1 cellular context compared by ENCODE assay signal in the genomic region with DNA sequence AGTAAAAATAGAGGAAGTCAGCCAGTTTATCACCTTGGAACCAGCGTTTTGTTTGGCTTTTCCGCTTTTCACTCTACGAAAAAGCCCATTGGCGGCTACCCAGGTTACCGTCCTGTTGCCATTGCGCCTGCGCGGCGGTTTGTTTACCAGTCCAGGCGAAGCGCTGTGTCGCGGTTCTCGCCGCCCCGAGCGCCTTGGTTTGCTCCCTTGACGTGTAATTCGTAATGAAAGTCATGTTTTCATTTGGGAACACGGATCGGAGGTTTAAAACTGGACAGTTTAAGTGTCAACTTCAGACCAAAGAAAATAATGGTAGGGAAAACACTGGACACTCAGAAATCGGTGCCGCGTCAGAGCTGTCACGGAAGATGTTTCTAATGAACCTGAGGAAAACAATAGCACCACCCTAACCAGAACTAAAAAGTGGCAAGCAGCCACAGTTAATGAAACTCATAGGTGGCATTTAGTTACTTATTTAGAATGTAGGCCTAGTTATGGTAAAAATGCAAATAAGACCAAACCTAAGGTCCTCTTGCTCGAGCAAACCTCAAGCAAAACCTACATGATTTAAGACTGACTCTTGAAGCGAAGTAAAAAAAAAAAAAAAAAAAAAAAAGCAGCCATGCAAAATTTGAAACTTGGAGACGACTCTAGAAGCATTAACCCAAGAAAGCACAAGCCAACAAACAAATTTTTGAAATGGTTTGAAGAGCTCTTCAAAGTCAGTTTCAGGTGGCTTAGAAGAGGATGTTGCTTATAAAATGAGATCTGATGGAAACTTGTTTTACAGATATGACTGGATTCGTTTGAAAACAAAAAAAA.
A peak's percentile ranks its signal among the peaks of the same experiment; 100 is the strongest.
TF ChIP-seq lines count a peak whose summit lies in the region.

No MANE protein-coding gene starts in this region.

TF ChIP-seq in K562, 482 proteins besides CTCF, POLR2A, EP300 and RAD21 (continued from another document and continues in another):
- TF ChIP-seq, protein P1, sequence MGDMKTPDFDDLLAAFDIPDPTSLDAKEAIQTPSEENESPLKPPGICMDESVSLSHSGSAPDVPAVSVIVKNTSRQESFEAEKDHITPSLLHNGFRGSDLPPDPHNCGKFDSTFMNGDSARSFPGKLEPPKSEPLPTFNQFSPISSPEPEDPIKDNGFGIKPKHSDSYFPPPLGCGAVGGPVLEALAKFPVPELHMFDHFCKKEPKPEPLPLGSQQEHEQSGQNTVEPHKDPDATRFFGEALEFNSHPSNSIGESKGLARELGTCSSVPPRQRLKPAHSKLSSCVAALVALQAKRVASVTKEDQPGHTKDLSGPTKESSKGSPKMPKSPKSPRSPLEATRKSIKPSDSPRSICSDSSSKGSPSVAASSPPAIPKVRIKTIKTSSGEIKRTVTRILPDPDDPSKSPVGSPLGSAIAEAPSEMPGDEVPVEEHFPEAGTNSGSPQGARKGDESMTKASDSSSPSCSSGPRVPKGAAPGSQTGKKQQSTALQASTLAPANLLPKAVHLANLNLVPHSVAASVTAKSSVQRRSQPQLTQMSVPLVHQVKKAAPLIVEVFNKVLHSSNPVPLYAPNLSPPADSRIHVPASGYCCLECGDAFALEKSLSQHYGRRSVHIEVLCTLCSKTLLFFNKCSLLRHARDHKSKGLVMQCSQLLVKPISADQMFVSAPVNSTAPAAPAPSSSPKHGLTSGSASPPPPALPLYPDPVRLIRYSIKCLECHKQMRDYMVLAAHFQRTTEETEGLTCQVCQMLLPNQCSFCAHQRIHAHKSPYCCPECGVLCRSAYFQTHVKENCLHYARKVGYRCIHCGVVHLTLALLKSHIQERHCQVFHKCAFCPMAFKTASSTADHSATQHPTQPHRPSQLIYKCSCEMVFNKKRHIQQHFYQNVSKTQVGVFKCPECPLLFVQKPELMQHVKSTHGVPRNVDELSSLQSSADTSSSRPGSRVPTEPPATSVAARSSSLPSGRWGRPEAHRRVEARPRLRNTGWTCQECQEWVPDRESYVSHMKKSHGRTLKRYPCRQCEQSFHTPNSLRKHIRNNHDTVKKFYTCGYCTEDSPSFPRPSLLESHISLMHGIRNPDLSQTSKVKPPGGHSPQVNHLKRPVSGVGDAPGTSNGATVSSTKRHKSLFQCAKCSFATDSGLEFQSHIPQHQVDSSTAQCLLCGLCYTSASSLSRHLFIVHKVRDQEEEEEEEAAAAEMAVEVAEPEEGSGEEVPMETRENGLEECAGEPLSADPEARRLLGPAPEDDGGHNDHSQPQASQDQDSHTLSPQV (IDR thresholded peaks at IDR 0.05) = 0 out of 2 replicates have a peak, but pooled peaks have one; percentile 9
- TF ChIP-seq ZNF384 (IDR thresholded peaks at IDR 0.05; ENCODE audit: low read depth, low read length) = peak; percentile 76
- TF ChIP-seq FOXJ3 (CRISPR knock-in tag; IDR thresholded peaks at IDR 0.05) = no peak
- 0 out of 2 replicates have a peak, but pooled peaks have one; percentile 11 for TF ChIP-seq DPF2 (IDR thresholded peaks at IDR 0.05)
- TF ChIP-seq, protein P2, sequence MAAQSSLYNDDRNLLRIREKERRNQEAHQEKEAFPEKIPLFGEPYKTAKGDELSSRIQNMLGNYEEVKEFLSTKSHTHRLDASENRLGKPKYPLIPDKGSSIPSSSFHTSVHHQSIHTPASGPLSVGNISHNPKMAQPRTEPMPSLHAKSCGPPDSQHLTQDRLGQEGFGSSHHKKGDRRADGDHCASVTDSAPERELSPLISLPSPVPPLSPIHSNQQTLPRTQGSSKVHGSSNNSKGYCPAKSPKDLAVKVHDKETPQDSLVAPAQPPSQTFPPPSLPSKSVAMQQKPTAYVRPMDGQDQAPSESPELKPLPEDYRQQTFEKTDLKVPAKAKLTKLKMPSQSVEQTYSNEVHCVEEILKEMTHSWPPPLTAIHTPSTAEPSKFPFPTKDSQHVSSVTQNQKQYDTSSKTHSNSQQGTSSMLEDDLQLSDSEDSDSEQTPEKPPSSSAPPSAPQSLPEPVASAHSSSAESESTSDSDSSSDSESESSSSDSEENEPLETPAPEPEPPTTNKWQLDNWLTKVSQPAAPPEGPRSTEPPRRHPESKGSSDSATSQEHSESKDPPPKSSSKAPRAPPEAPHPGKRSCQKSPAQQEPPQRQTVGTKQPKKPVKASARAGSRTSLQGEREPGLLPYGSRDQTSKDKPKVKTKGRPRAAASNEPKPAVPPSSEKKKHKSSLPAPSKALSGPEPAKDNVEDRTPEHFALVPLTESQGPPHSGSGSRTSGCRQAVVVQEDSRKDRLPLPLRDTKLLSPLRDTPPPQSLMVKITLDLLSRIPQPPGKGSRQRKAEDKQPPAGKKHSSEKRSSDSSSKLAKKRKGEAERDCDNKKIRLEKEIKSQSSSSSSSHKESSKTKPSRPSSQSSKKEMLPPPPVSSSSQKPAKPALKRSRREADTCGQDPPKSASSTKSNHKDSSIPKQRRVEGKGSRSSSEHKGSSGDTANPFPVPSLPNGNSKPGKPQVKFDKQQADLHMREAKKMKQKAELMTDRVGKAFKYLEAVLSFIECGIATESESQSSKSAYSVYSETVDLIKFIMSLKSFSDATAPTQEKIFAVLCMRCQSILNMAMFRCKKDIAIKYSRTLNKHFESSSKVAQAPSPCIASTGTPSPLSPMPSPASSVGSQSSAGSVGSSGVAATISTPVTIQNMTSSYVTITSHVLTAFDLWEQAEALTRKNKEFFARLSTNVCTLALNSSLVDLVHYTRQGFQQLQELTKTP (IDR thresholded peaks at IDR 0.05; ENCODE audit: low read depth in 1 of 2, partially characterized antibody in 2 of 2) = no peak
- TF ChIP-seq, protein P3, sequence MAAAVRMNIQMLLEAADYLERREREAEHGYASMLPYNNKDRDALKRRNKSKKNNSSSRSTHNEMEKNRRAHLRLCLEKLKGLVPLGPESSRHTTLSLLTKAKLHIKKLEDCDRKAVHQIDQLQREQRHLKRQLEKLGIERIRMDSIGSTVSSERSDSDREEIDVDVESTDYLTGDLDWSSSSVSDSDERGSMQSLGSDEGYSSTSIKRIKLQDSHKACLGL (CRISPR knock-in tag; IDR thresholded peaks at IDR 0.05; ENCODE audit: borderline replicate concordance, poor library complexity, severe bottlenecking) = no peak
- no peak for TF ChIP-seq SNIP1 (IDR thresholded peaks at IDR 0.05; ENCODE audit: low read depth)
- TF ChIP-seq SNRNP70 (optimal IDR thresholded peaks at IDR 0.05; ENCODE audit: low read depth, low read length) = no peak
- no peak for TF ChIP-seq NUFIP1 (IDR thresholded peaks at IDR 0.05; ENCODE audit: partially characterized antibody)
- TF ChIP-seq POLR3A (IDR thresholded peaks at IDR 0.05; ENCODE audit: borderline replicate concordance, extremely low read depth, insufficient read depth, insufficient read length) = no peak
- no peak for TF ChIP-seq RBBP5 (IDR thresholded peaks at IDR 0.05; ENCODE audit: borderline replicate concordance, insufficient read depth, low read length, poor library complexity, severe bottlenecking)
- TF ChIP-seq ZNF146 (CRISPR knock-in tag; IDR thresholded peaks at IDR 0.05; ENCODE audit: unreplicated experiment) = no peak
- TF ChIP-seq, protein P4, sequence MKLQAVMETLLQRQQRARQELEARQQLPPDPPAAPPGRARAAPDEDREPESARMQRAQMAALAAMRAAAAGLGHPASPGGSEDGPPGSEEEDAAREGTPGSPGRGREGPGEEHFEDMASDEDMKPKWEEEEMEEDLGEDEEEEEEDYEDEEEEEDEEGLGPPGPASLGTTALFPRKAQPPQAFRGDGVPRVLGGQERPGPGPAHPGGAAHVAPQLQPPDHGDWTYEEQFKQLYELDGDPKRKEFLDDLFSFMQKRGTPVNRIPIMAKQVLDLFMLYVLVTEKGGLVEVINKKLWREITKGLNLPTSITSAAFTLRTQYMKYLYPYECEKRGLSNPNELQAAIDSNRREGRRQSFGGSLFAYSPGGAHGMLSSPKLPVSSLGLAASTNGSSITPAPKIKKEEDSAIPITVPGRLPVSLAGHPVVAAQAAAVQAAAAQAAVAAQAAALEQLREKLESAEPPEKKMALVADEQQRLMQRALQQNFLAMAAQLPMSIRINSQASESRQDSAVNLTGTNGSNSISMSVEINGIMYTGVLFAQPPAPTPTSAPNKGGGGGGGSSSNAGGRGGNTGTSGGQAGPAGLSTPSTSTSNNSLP (IDR thresholded peaks at IDR 0.05; ENCODE audit: borderline replicate concordance, low read depth, low read length) = no peak
- TF ChIP-seq SRSF9 (IDR thresholded peaks at IDR 0.05; ENCODE audit: borderline replicate concordance, low read depth, low read length) = no peak
- TF ChIP-seq, protein P5, sequence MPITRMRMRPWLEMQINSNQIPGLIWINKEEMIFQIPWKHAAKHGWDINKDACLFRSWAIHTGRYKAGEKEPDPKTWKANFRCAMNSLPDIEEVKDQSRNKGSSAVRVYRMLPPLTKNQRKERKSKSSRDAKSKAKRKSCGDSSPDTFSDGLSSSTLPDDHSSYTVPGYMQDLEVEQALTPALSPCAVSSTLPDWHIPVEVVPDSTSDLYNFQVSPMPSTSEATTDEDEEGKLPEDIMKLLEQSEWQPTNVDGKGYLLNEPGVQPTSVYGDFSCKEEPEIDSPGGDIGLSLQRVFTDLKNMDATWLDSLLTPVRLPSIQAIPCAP (CRISPR knock-in tag; IDR thresholded peaks at IDR 0.05; ENCODE audit: borderline replicate concordance) = no peak
- TF ChIP-seq ESRRB (CRISPR knock-in tag; IDR thresholded peaks at IDR 0.05; ENCODE audit: borderline replicate concordance) = no peak
- no peak for TF ChIP-seq POLR2H (tag; IDR thresholded peaks at IDR 0.05; ENCODE audit: low read depth)
- TF ChIP-seq CBFA2T2 (conservative IDR thresholded peaks at IDR 0.05) = no peak
- no peak for TF ChIP-seq CCNT2 (IDR thresholded peaks at IDR 0.05; ENCODE audit: borderline replicate concordance, extremely low read depth, insufficient read length, low read depth, low read length)
- TF ChIP-seq GTF2E2 (tag; IDR thresholded peaks at IDR 0.05) = 0 out of 2 replicates have a peak, but pooled peaks have one; percentile 47
- TF ChIP-seq ARID1B (IDR thresholded peaks at IDR 0.05) = no peak
- peak; percentile 67; the same call in 1 of the 2 replicates for TF ChIP-seq NFRKB (IDR thresholded peaks at IDR 0.05; ENCODE audit: low read depth)
- no peak for TF ChIP-seq THRAP3 (IDR thresholded peaks at IDR 0.05; ENCODE audit: borderline replicate concordance)
- no peak for TF ChIP-seq ZNF140 (CRISPR knock-in tag; IDR thresholded peaks at IDR 0.05)
- TF ChIP-seq ZBTB17 (CRISPR knock-in tag; IDR thresholded peaks at IDR 0.05) = no peak
- TF ChIP-seq CXXC5 (CRISPR knock-in tag; IDR thresholded peaks at IDR 0.05) = peak; percentile 33; the same call in 1 of the 2 replicates
- TF ChIP-seq, protein P6, sequence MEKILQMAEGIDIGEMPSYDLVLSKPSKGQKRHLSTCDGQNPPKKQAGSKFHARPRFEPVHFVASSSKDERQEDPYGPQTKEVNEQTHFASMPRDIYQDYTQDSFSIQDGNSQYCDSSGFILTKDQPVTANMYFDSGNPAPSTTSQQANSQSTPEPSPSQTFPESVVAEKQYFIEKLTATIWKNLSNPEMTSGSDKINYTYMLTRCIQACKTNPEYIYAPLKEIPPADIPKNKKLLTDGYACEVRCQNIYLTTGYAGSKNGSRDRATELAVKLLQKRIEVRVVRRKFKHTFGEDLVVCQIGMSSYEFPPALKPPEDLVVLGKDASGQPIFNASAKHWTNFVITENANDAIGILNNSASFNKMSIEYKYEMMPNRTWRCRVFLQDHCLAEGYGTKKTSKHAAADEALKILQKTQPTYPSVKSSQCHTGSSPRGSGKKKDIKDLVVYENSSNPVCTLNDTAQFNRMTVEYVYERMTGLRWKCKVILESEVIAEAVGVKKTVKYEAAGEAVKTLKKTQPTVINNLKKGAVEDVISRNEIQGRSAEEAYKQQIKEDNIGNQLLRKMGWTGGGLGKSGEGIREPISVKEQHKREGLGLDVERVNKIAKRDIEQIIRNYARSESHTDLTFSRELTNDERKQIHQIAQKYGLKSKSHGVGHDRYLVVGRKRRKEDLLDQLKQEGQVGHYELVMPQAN (IDR thresholded peaks at IDR 0.05; ENCODE audit: borderline replicate concordance) = no peak
